Comparison of ENCODE assay signal across 17 cellular contexts in the genomic region with DNA sequence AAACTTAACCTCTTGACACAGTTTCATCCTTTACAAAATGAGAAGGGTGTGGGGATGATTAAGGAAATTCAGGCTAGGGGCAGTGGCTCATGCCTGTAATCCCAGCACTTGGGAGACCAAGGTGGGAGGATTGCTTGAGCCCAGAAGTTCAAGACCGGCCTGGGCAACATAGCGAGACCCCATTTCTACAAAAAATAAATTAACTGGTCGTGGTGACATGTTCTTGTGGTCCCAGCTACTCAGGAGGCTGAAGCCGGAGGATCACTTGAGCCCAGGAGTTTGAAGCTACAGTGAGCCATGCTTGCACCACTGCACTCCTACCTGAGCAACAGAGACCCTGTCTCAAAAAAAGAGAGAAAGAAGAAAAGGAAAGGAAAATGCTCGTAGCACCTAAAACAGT. TPM values are rescaled to one million over a fixed set of nuclear protein-coding genes. Genes with fewer than 3 reads are reported as not detected.
A peak's percentile ranks its signal among the peaks of the same experiment; 100 is the strongest.
DNase-seq lines count a peak whose midpoint lies in the region; ATAC-seq, FAIRE-seq and TF ChIP-seq lines count a peak whose summit lies in the region.
"Had no signal": no experiment of that assay in that cellular context is flagged by ENCODE, and none has a peak within 500 bp of the region (broad histone marks: within the 10 kb centered on the region; RNA-seq: fewer than 3 reads in every experiment).

No MANE protein-coding gene starts in this region.

- H2BK15ac ChIP-seq in IMR-90 (ENCODE audit: low read depth, low read length), result peak overlapping the region; percentile 70; the same call in 2 of the 3 replicates

- no peaks in the 10 kb centered on the region for H3K36me3 Mint-ChIP-seq in MCF 10A (ENCODE audit: insufficient read depth, unreplicated experiment)

- CTCF ChIA-PET in IMR-90 (lab: Yijun Ruan, JAX), result no interaction called here
- CTCF ChIA-PET in K562 (lab: Yijun Ruan, JAX; ENCODE audit: low intra/inter-chr PET ratio), result no interaction called here
- CTCF ChIA-PET in MCF 10A (lab: Yijun Ruan, JAX), result interaction anchor here (0.6 to 0.9 kb wide), 4 partner anchors 14 to 238 kb away, joined by 3 to 5 read pairs (median 4); no protein-coding TSS in a partner anchor

- no peaks in the 10 kb centered on the region for H3K27me3 Mint-ChIP-seq in MCF 10A (ENCODE audit: insufficient read depth, unreplicated experiment)
- H3K27me3 Mint-ChIP-seq: B cell; CD4-positive, CD25-positive, alpha-beta regulatory T cell; CD8-positive, alpha-beta memory T cell had no signal

- H4K5ac ChIP-seq in IMR-90 (ENCODE audit: low read depth, low read length), result no peak overlapping the region

- H2BK5ac ChIP-seq in IMR-90 (ENCODE audit: low read depth, low read length, poor library complexity, severe bottlenecking), result no peak overlapping the region

- in situ Hi-C loops in IMR-90 (cut with MboI; ENCODE audit: low sequenced_read_pairs), result no loop called here
- in situ Hi-C loops in K562 (cut with MboI), result no loop called here

- H4K91ac ChIP-seq in IMR-90 (ENCODE audit: insufficient read depth, low read depth, low read length), result 0 out of 2 replicates have a peak overlapping the region, but pooled peaks have one; percentile 9

- H3K4me1 Mint-ChIP-seq in MCF 10A (ENCODE audit: insufficient read depth, unreplicated experiment), result peaks cover 7% of the 10 kb centered on the region
- H3K4me1 Mint-ChIP-seq: B cell; CD8-positive, alpha-beta memory T cell had no signal

- H2AFZ ChIP-seq in IMR-90 (replicated peaks; ENCODE audit: low read length, poor library complexity) (no peak overlapping the region), K562 (ENCODE audit: low read depth, low read length) (no peak overlapping the region)
- H2AFZ ChIP-seq: GM23248 had no signal

- no peak overlapping the region for H3K18ac ChIP-seq in IMR-90 (ENCODE audit: low read depth, low read length)

- H3K4me2 ChIP-seq in IMR-90 (ENCODE audit: low read depth, low read length), result no peak overlapping the region
- H3K4me2 ChIP-seq in K562 (ENCODE audit: insufficient read depth, low read length), result no peak overlapping the region
- H3K4me2 ChIP-seq: KMS-11 had no signal

- H3K27ac ChIP-seq in IMR-90 (ENCODE audit: insufficient read depth, low read length), result 0 out of 2 replicates have a peak overlapping the region, but pooled peaks have one; percentile 23
- H3K27ac ChIP-seq in K562 (ENCODE audit: extremely low read depth, low read depth, low read length), result no peak overlapping the region
- no peak overlapping the region for H3K27ac ChIP-seq in spleen
- H3K27ac ChIP-seq: KMS-11 had no signal

- H3K4me1 ChIP-seq in IMR-90 (ENCODE audit: control insufficient read depth, insufficient read depth, low read length) (0 out of 2 replicates have a peak, but pooled peaks cover 3% of the 10 kb centered on the region), K562 (replicated peaks in 1 of 2; ENCODE audit: control insufficient read depth in 2 of 2, insufficient read depth in 2 of 2, low read length in 2 of 2) (no peaks in the 10 kb centered on the region; a peak in 1 of 5 replicates), spleen (peaks cover 0 to 10% (median 2%) of the 10 kb centered on the region in 6 donors)

- POLR2A ChIA-PET in IMR-90 (lab: Charles Lee; ENCODE audit: unreplicated experiment) (no interaction called here), K562 (lab: Yijun Ruan, JAX) (interaction anchor here (1.3 kb wide), 1 partner anchor 19 kb away, joined by 3 read pairs; no protein-coding TSS in a partner anchor), MCF 10A (lab: Yijun Ruan, JAX) (interaction anchor here (0.6 to 6.5 kb wide), 6 partner anchors 10 to 68 kb away, joined by 3 to 27 read pairs (median 5); a partner anchor contains a TSS)

- H3K4ac ChIP-seq in IMR-90 (ENCODE audit: low read depth, low read length), result peak overlapping the region; percentile 15; the same call in 1 of the 2 replicates

- H3K36me3 ChIP-seq in IMR-90 (ENCODE audit: control insufficient read depth, insufficient read depth, low read length), result no peaks in the 10 kb centered on the region
- H3K36me3 ChIP-seq in K562 (ENCODE audit: control insufficient read depth, insufficient read depth, low read length), result no peaks in the 10 kb centered on the region
- no peaks in the 10 kb centered on the region for H3K36me3 ChIP-seq in spleen
- H3K36me3 ChIP-seq: HAP-1 had no signal

- TF ChIP-seq RAD21 in IMR-90 (IDR thresholded peaks at IDR 0.05; ENCODE audit: low read length) (no peak), K562 (CRISPR knock-in tag; conservative IDR thresholded peaks at IDR 0.05 in 1 of 2, IDR thresholded peaks at IDR 0.05 in 1 of 2) (no peak)

- no peaks in the 10 kb centered on the region for H3K27me3 ChIP-seq in IMR-90 (ENCODE audit: control insufficient read depth, insufficient read depth, low read length)
- H3K27me3 ChIP-seq in K562 (ENCODE audit: control insufficient read depth in 2 of 2, insufficient read depth in 2 of 2, low read length in 2 of 2), result no peaks in the 10 kb centered on the region
- H3K27me3 ChIP-seq in spleen (replicated peaks in 1 of 7), result no peaks in the 10 kb centered on the region

- FAIRE-seq in K562 (lab: Jason Lieb, UNC), result no peak
- FAIRE-seq: G401.6, GM12892, GM18507, HTR-8/SVneo had no signal

- H4K20me1 ChIP-seq in IMR-90 (ENCODE audit: insufficient read depth, low read length) (no peaks in the 10 kb centered on the region; the same call in 1 of the 2 replicates), K562 (replicated peaks; ENCODE audit: control insufficient read depth, insufficient read depth, low read length) (no peaks in the 10 kb centered on the region)

- H3K9me3 ChIP-seq in IMR-90 (ENCODE audit: control insufficient read depth, insufficient read depth, low read length), result no peaks in the 10 kb centered on the region
- H3K9me3 ChIP-seq in K562 (replicated peaks; ENCODE audit: control insufficient read depth, insufficient read depth, low read depth, low read length), result no peaks in the 10 kb centered on the region
- no peaks in the 10 kb centered on the region for H3K9me3 ChIP-seq in spleen
- H3K9me3 ChIP-seq: HAP-1 had no signal

- no peak for ATAC-seq in IMR-90 (ENCODE audit: low read depth)
- no peak for ATAC-seq in K562

- DNase-seq in IMR-90 (no peak), K562 (ENCODE audit: extremely low read depth in 1 of 4, low spot score in 3 of 4) (no peak), spleen (peak; percentile 17), DMS 273 (lab: John Stamatoyannopoulos, UW; ENCODE audit: unreplicated experiment) (no peak), MCF 10A (ENCODE audit: unreplicated experiment) (no peak)
- DNase-seq: C1 segment of cervical spinal cord; CD4-positive, CD25-positive, alpha-beta regulatory T cell; CD8-positive, alpha-beta memory T cell; COR-L47; GM23248 had no signal

- TF ChIP-seq POLR2A in IMR-90 (IDR thresholded peaks at IDR 0.05; ENCODE audit: low read depth, low read length) (no peak), K562 (conservative IDR thresholded peaks at IDR 0.05) (no peak), spleen (IDR thresholded peaks at IDR 0.05) (no peak)

- peak overlapping the region in 1 of 2 experiments; percentile 21; a peak in 1 of 4 replicates for H4K8ac ChIP-seq in IMR-90 (ENCODE audit: low read depth in 2 of 2, low read length in 2 of 2)

- dilution Hi-C loops in IMR-90 (cut with HindIII; ENCODE audit: low sequenced_read_pairs, unreplicated experiment), result no loop called here

- intact Hi-C loops in IMR-90 (cut with micrococcal nuclease) (no loop called here), K562 (cut with micrococcal nuclease) (no loop called here), spleen (cut with DNase I; ENCODE audit: low total_unique reads) (no loop called here), MCF 10A (cut with micrococcal nuclease) (no loop called here)

- peaks cover 7 to 12% of the 10 kb centered on the region in 2 experiments for H3K79me1 ChIP-seq in IMR-90 (ENCODE audit: low read depth in 1 of 2, low read length in 2 of 2)

- H2BK20ac ChIP-seq in IMR-90 (ENCODE audit: low read depth, low read length), result peak overlapping the region; percentile 60; the same call in 1 of the 2 replicates

- H3K9me1 ChIP-seq in IMR-90 (ENCODE audit: insufficient read depth, low read length) (no peaks in the 10 kb centered on the region; the same call in 1 of the 2 replicates), K562 (ENCODE audit: control insufficient read depth, insufficient read depth, low read length) (no peaks in the 10 kb centered on the region)

- H3K79me2 ChIP-seq in K562 (ENCODE audit: control insufficient read depth, insufficient read depth, low read length), result no peaks in the 10 kb centered on the region

- TF ChIP-seq CTCF in IMR-90 (conservative IDR thresholded peaks at IDR 0.05; ENCODE audit: low read depth, low read length), result no peak
- no peak for TF ChIP-seq CTCF in K562 (IDR thresholded peaks at IDR 0.05 in 2 of 3, conservative IDR thresholded peaks at IDR 0.05 in 1 of 3; ENCODE audit: insufficient read depth in 2 of 3, low read depth in 1 of 3, low read length in 3 of 3)
- no peak for TF ChIP-seq CTCF in spleen (IDR thresholded peaks at IDR 0.05 in 8 of 11, conservative IDR thresholded peaks at IDR 0.05 in 3 of 11)
- TF ChIP-seq CTCF in MCF 10A (IDR thresholded peaks at IDR 0.05; ENCODE audit: unreplicated experiment), result no peak

- no peak for TF ChIP-seq EP300 in K562 (IDR thresholded peaks at IDR 0.05; ENCODE audit: low read length)

- WGBS in IMR-90 (ENCODE audit: extremely low coverage in 2 of 2, insufficient read length in 1 of 2), 2 experiments, result 100% methylated on average over 1 of the region's 5 CpGs; no CpG with 5 or more reads in 1 of the 2 experiments
- 80% methylated on average over 5 of the region's 5 CpGs for WGBS in K562 (ENCODE audit: insufficient coverage, low coverage, missing lambda C conversion rate)
- 91 to 99% (median 94%) methylated on average over 5 of the region's 5 CpGs for WGBS in spleen, 5 donors

- BruUV-seq in IMR-90 (replicated peaks; lab: Mats Ljungman, UMichigan) (no TSS peak), K562 (replicated peaks; lab: Mats Ljungman, UMichigan) (no TSS peak), MCF 10A (replicated peaks; lab: Mats Ljungman, UMichigan) (no TSS peak)

- 0 out of 2 replicates have a peak overlapping the region, but pooled peaks have one; percentile 27 for H2AK5ac ChIP-seq in IMR-90 (ENCODE audit: low read depth, low read length)

- H2BK120ac ChIP-seq in IMR-90 (ENCODE audit: low read depth, low read length), result peak overlapping the region; percentile 27; the same call in 1 of the 2 replicates

- H3K4me3 Mint-ChIP-seq in MCF 10A (ENCODE audit: unreplicated experiment), result no peak overlapping the region
- H3K4me3 Mint-ChIP-seq: B cell; CD4-positive, CD25-positive, alpha-beta regulatory T cell; CD8-positive, alpha-beta memory T cell had no signal

- no peaks in the 10 kb centered on the region for H3K9me3 Mint-ChIP-seq in MCF 10A (ENCODE audit: unreplicated experiment)
- H3K9me3 Mint-ChIP-seq: CD4-positive, CD25-positive, alpha-beta regulatory T cell; CD8-positive, alpha-beta memory T cell had no signal

- H3K23ac ChIP-seq in IMR-90 (ENCODE audit: low read depth, low read length), result no peak overlapping the region

- H3K27ac Mint-ChIP-seq in MCF 10A (ENCODE audit: low read depth, unreplicated experiment), result no peak overlapping the region
- H3K27ac Mint-ChIP-seq: B cell had no signal

- no peak overlapping the region for H3K9ac ChIP-seq in IMR-90 (ENCODE audit: low read depth, low read length)
- no peak overlapping the region for H3K9ac ChIP-seq in K562 (ENCODE audit: insufficient read depth in 1 of 2, low read depth in 2 of 2, low read length in 2 of 2)
- H3K9ac ChIP-seq: GM23248, KMS-11 had no signal

- H3K14ac ChIP-seq in IMR-90 (replicated peaks; ENCODE audit: low read depth, low read length), result no peak overlapping the region

- H2AK9ac ChIP-seq in IMR-90 (replicated peaks; ENCODE audit: low read depth, low read length, poor library complexity), result no peak overlapping the region

- H3K56ac ChIP-seq in IMR-90 (ENCODE audit: extremely low read depth, insufficient read depth, low read length), result no peak overlapping the region

- H3K4me3 ChIP-seq in IMR-90 (ENCODE audit: insufficient read depth, low read depth, low read length) (no peak overlapping the region), K562 (no peak overlapping the region), spleen (no peak overlapping the region)
- H3K4me3 ChIP-seq: GM23248, HAP-1 had no signal

RNA-seq across cellular contexts. Expression of a gene that starts 9.0 kb away (rescaled TPM):
- total RNA-seq in IMR-90 (2012; rRNA removed) (8.1 and 8.6 TPM in 2 replicates), K562 (2014; rRNA removed) (2.4 and 2.7 TPM in 2 replicates), K562 (2014; rRNA removed; fragmentation: Illumina TruSeq; extraction: Trizol) (2.6 and 2.8 TPM in 2 replicates), K562 (2015; rRNA removed; fragmentation: Illumina TruSeq; extraction: Trizol) (3.6 and 4.0 TPM in 2 replicates), K562 (2021) (2.5 and 2.9 TPM in 2 replicates), spleen (1 to 10 TPM; 4.4 to 7.1 (median 5.4) TPM), MCF 10A (2022) (1.4 and 2.4 TPM in 2 replicates)
- polyA plus RNA-seq in IMR-90 (2012; rRNA removed) (2.8 and 3.3 TPM in 2 replicates), K562 (2011; rRNA removed) (4.3 and 5.4 TPM in 2 replicates), K562 (2014; fragmentation: Illumina TruSeq; extraction: Trizol) (2.6 and 3.0 TPM in 2 replicates), K562 (2014; fragmentation: Nextera tagmentation; extraction: Ambion mirVana) (1 to 10 TPM; 1.7 to 1.8 TPM), K562 (2014; rRNA removed) (1.8 and 3.7 TPM in 2 replicates), spleen (1 to 10 TPM; 3.1 to 4.2 (median 3.5) TPM)
- polyA plus RNA-seq in IMR-90 (2012; cell fraction: cytosol; rRNA removed), result 1.6 and 2.3 TPM in 2 replicates
- polyA plus RNA-seq in IMR-90 (2012; cell fraction: nucleus; rRNA removed; ENCODE audit: low replicate concordance), result 3.4 and 3.5 TPM in 2 replicates
- 3.7 and 6.4 TPM in 2 replicates for total RNA-seq in K562 (2011; cell fraction: chromatin; rRNA removed; ENCODE audit: low replicate concordance)
- total RNA-seq in K562 (2011; cell fraction: nucleolus; rRNA removed), result 4.2 and 5.5 TPM in 2 replicates
- 3.1 and 3.6 TPM in 2 replicates for total RNA-seq in K562 (2011; cell fraction: nucleoplasm; rRNA removed)
- 4.5 and 4.6 TPM in 2 replicates for polyA plus RNA-seq in K562 (2011; cell fraction: cytosol; rRNA removed)
- polyA plus RNA-seq in K562 (2011; cell fraction: nucleus; rRNA removed), result 3.4 and 3.6 TPM in 2 replicates
- 2.2 and 3.5 TPM in 2 replicates for polyA plus RNA-seq in K562 (2012)
- polyA minus RNA-seq in K562 (2011; rRNA and poly(A)+ RNA removed), result 7.4 and 7.9 TPM in 2 replicates
- 3.4 and 4.7 TPM in 2 replicates for polyA minus RNA-seq in K562 (2011; cell fraction: cytosol; rRNA and poly(A)+ RNA removed)
- polyA minus RNA-seq in K562 (2011; cell fraction: nucleus; rRNA and poly(A)+ RNA removed), result 0.81 and 3.1 TPM in 2 replicates

RNA-seq across cellular contexts. Expression of a gene that starts 9.3 kb away (rescaled TPM):
- 27.8 and 29.8 TPM in 2 replicates for total RNA-seq in IMR-90 (2012; rRNA removed)
- polyA plus RNA-seq in IMR-90 (2012; rRNA removed), result 47.5 and 54.3 TPM in 2 replicates
- polyA plus RNA-seq in IMR-90 (2012; cell fraction: cytosol; rRNA removed), result 52.2 and 67.2 TPM in 2 replicates
- 51.7 and 74.1 TPM in 2 replicates for polyA plus RNA-seq in IMR-90 (2012; cell fraction: nucleus; rRNA removed; ENCODE audit: low replicate concordance)
- 26.4 and 48.0 TPM in 2 replicates for total RNA-seq in K562 (2011; cell fraction: chromatin; rRNA removed; ENCODE audit: low replicate concordance)
- total RNA-seq in K562 (2011; cell fraction: nucleolus; rRNA removed), result 49.1 and 51.5 TPM in 2 replicates
- total RNA-seq in K562 (2011; cell fraction: nucleoplasm; rRNA removed), result 48.7 and 49.7 TPM in 2 replicates
- 36.7 and 49.8 TPM in 2 replicates for total RNA-seq in K562 (2014; rRNA removed)
- total RNA-seq in K562 (2014; rRNA removed; fragmentation: Illumina TruSeq; extraction: Trizol), result 11.9 and 13.0 TPM in 2 replicates
- 18.3 and 20.3 TPM in 2 replicates for total RNA-seq in K562 (2015; rRNA removed; fragmentation: Illumina TruSeq; extraction: Trizol)
- 24.5 and 28.5 TPM in 2 replicates for total RNA-seq in K562 (2021)
- polyA plus RNA-seq in K562 (2011; rRNA removed), result 34.9 and 48.0 TPM in 2 replicates
- 75.9 and 83.3 TPM in 2 replicates for polyA plus RNA-seq in K562 (2011; cell fraction: cytosol; rRNA removed)
- 61.2 and 65.3 TPM in 2 replicates for polyA plus RNA-seq in K562 (2011; cell fraction: nucleus; rRNA removed)
- 25.1 and 57.1 TPM in 2 replicates for polyA plus RNA-seq in K562 (2012)
- polyA plus RNA-seq in K562 (2014; fragmentation: Illumina TruSeq; extraction: Trizol), result 20.7 and 25.8 TPM in 2 replicates
- 10 to 100 TPM in 1 of 2 experiments, 1 to 10 TPM in 1; 8.2 to 14.9 TPM for polyA plus RNA-seq in K562 (2014; fragmentation: Nextera tagmentation; extraction: Ambion mirVana)
- 46.7 and 49.5 TPM in 2 replicates for polyA plus RNA-seq in K562 (2014; rRNA removed)
- polyA minus RNA-seq in K562 (2011; rRNA and poly(A)+ RNA removed), result 16.0 and 16.3 TPM in 2 replicates
- 17.0 and 19.4 TPM in 2 replicates for polyA minus RNA-seq in K562 (2011; cell fraction: cytosol; rRNA and poly(A)+ RNA removed)
- polyA minus RNA-seq in K562 (2011; cell fraction: nucleus; rRNA and poly(A)+ RNA removed), result 22.6 and 28.4 TPM in 2 replicates
- 10 to 100 TPM; 19.4 to 37.4 (median 24.7) TPM for total RNA-seq in spleen
- 10 to 100 TPM; 28.1 to 36.7 (median 34.2) TPM for polyA plus RNA-seq in spleen
- total RNA-seq in MCF 10A (2022), result 19.5 and 20.1 TPM in 2 replicates

RNA-seq across cellular contexts. Expression of a gene that starts 14.6 kb away (rescaled TPM):
- 7.8 and 10.0 TPM in 2 replicates for total RNA-seq in IMR-90 (2012; rRNA removed)
- 4.2 and 4.6 TPM in 2 replicates for polyA plus RNA-seq in IMR-90 (2012; rRNA removed)
- polyA plus RNA-seq in IMR-90 (2012; cell fraction: cytosol; rRNA removed), result 2.0 and 3.7 TPM in 2 replicates
- 4.0 and 5.2 TPM in 2 replicates for polyA plus RNA-seq in IMR-90 (2012; cell fraction: nucleus; rRNA removed; ENCODE audit: low replicate concordance)
- 14.3 and 28.8 TPM in 2 replicates for total RNA-seq in K562 (2011; cell fraction: chromatin; rRNA removed; ENCODE audit: low replicate concordance)
- 16.2 and 16.7 TPM in 2 replicates for total RNA-seq in K562 (2011; cell fraction: nucleolus; rRNA removed)
- total RNA-seq in K562 (2011; cell fraction: nucleoplasm; rRNA removed), result 19.3 and 20.7 TPM in 2 replicates
- 11.6 and 14.1 TPM in 2 replicates for total RNA-seq in K562 (2014; rRNA removed)
- 9.0 and 9.5 TPM in 2 replicates for total RNA-seq in K562 (2014; rRNA removed; fragmentation: Illumina TruSeq; extraction: Trizol)
- total RNA-seq in K562 (2015; rRNA removed; fragmentation: Illumina TruSeq; extraction: Trizol), result 11.2 and 11.7 TPM in 2 replicates
- 13.8 and 15.6 TPM in 2 replicates for total RNA-seq in K562 (2021)
- 7.4 and 12.1 TPM in 2 replicates for polyA plus RNA-seq in K562 (2011; rRNA removed)
- polyA plus RNA-seq in K562 (2011; cell fraction: cytosol; rRNA removed), result 14.1 and 15.5 TPM in 2 replicates
- polyA plus RNA-seq in K562 (2011; cell fraction: nucleus; rRNA removed), result 21.0 and 32.5 TPM in 2 replicates
- polyA plus RNA-seq in K562 (2012), result 10.9 and 13.6 TPM in 2 replicates
- 13.7 and 14.7 TPM in 2 replicates for polyA plus RNA-seq in K562 (2014; fragmentation: Illumina TruSeq; extraction: Trizol)
- polyA plus RNA-seq in K562 (2014; fragmentation: Nextera tagmentation; extraction: Ambion mirVana), result 1 to 10 TPM; 2.5 to 3.1 TPM
- 7.0 and 7.3 TPM in 2 replicates for polyA plus RNA-seq in K562 (2014; rRNA removed)
- polyA minus RNA-seq in K562 (2011; rRNA and poly(A)+ RNA removed), result 18.4 and 23.1 TPM in 2 replicates
- 16.7 and 17.3 TPM in 2 replicates for polyA minus RNA-seq in K562 (2011; cell fraction: cytosol; rRNA and poly(A)+ RNA removed)
- polyA minus RNA-seq in K562 (2011; cell fraction: nucleus; rRNA and poly(A)+ RNA removed), result 7.1 and 12.0 TPM in 2 replicates
- total RNA-seq in spleen, result 10 to 100 TPM in 6 of 7 donors, 1 to 10 TPM in 1; 8.5 to 16.1 (median 11.1) TPM
- 1 to 10 TPM; 3.7 to 5.5 (median 3.9) TPM for polyA plus RNA-seq in spleen
- total RNA-seq in MCF 10A (2022), result 7.6 and 10.3 TPM in 2 replicates

RNA-seq across cellular contexts. Expression of a gene that starts 21.0 kb away (rescaled TPM):
- total RNA-seq in IMR-90 (2012; rRNA removed) (0.18 TPM in 1 of 2 replicates, not detected in the other), K562 (2014; rRNA removed) (0.68 and 1.4 TPM in 2 replicates), K562 (2014; rRNA removed; fragmentation: Illumina TruSeq; extraction: Trizol) (not detected in 2 replicates), K562 (2015; rRNA removed; fragmentation: Illumina TruSeq; extraction: Trizol) (0.22 and 0.45 TPM in 2 replicates), K562 (2021) (0.49 and 0.95 TPM in 2 replicates), spleen (10 to 100 TPM in 1 of 7 donors, 1 to 10 TPM in 6; 1.5 to 11.5 (median 4.0) TPM), MCF 10A (2022) (0.72 and 0.74 TPM in 2 replicates)
- polyA plus RNA-seq in IMR-90 (2012; rRNA removed) (0.36 and 1.0 TPM in 2 replicates), K562 (2011; rRNA removed) (0.21 and 0.53 TPM in 2 replicates), K562 (2014; fragmentation: Illumina TruSeq; extraction: Trizol) (0.39 and 0.42 TPM in 2 replicates), K562 (2014; fragmentation: Nextera tagmentation; extraction: Ambion mirVana) (not detected), K562 (2014; rRNA removed) (0.63 and 0.73 TPM in 2 replicates), spleen (1 to 10 TPM in 1 of 3 donors, under 1 TPM in 2; 0.41 to 3.1 (median 0.46) TPM)
- 0.19 and 0.57 TPM in 2 replicates for polyA plus RNA-seq in IMR-90 (2012; cell fraction: cytosol; rRNA removed)
- polyA plus RNA-seq in IMR-90 (2012; cell fraction: nucleus; rRNA removed; ENCODE audit: low replicate concordance), result 2.2 and 4.8 TPM in 2 replicates
- 1.9 TPM in 1 of 2 replicates, not detected in the other for total RNA-seq in K562 (2011; cell fraction: chromatin; rRNA removed; ENCODE audit: low replicate concordance)
- 1.6 and 2.2 TPM in 2 replicates for total RNA-seq in K562 (2011; cell fraction: nucleolus; rRNA removed)
- 1.2 and 1.6 TPM in 2 replicates for total RNA-seq in K562 (2011; cell fraction: nucleoplasm; rRNA removed)
- polyA plus RNA-seq in K562 (2011; cell fraction: cytosol; rRNA removed), result 0.38 and 0.48 TPM in 2 replicates
- 1.3 and 1.8 TPM in 2 replicates for polyA plus RNA-seq in K562 (2011; cell fraction: nucleus; rRNA removed)
- 0.57 and 0.84 TPM in 2 replicates for polyA plus RNA-seq in K562 (2012)
- polyA minus RNA-seq in K562 (2011; rRNA and poly(A)+ RNA removed), result not detected in 2 replicates
- not detected in 2 replicates for polyA minus RNA-seq in K562 (2011; cell fraction: cytosol; rRNA and poly(A)+ RNA removed)
- 0.67 TPM in 1 of 2 replicates, not detected in the other for polyA minus RNA-seq in K562 (2011; cell fraction: nucleus; rRNA and poly(A)+ RNA removed)
- total RNA-seq: GM23248 had no signal
- polyA plus RNA-seq: CD4-positive, CD25-positive, alpha-beta regulatory T cell; CD8-positive, alpha-beta memory T cell; GM23248 had no signal

RNA-seq across cellular contexts. Expression of a gene that starts 24.6 kb away (rescaled TPM):
- total RNA-seq in IMR-90 (2012; rRNA removed) (0.56 and 1.1 TPM in 2 replicates), K562 (2014; rRNA removed) (1.5 and 1.7 TPM in 2 replicates), K562 (2014; rRNA removed; fragmentation: Illumina TruSeq; extraction: Trizol) (not detected in 2 replicates), K562 (2015; rRNA removed; fragmentation: Illumina TruSeq; extraction: Trizol) (0.54 and 0.72 TPM in 2 replicates), K562 (2021) (1.2 and 1.9 TPM in 2 replicates), spleen (10 to 100 TPM in 2 of 7 donors, 1 to 10 TPM in 5; 3.3 to 19.4 (median 6.4) TPM), MCF 10A (2022) (2.0 and 2.5 TPM in 2 replicates)
- polyA plus RNA-seq in IMR-90 (2012; rRNA removed) (2.0 and 2.5 TPM in 2 replicates), K562 (2011; rRNA removed) (0.22 and 0.83 TPM in 2 replicates), K562 (2014; fragmentation: Illumina TruSeq; extraction: Trizol) (0.46 and 0.61 TPM in 2 replicates), K562 (2014; fragmentation: Nextera tagmentation; extraction: Ambion mirVana) (under 1 TPM; 0.30 to 0.32 TPM), K562 (2014; rRNA removed) (1.0 and 1.1 TPM in 2 replicates), spleen (1 to 10 TPM; 2.7 to 4.4 (median 3.5) TPM)
- polyA plus RNA-seq in IMR-90 (2012; cell fraction: cytosol; rRNA removed), result 1.2 and 3.0 TPM in 2 replicates
- polyA plus RNA-seq in IMR-90 (2012; cell fraction: nucleus; rRNA removed; ENCODE audit: low replicate concordance), result 9.3 and 17.2 TPM in 2 replicates
- 0.69 and 3.4 TPM in 2 replicates for total RNA-seq in K562 (2011; cell fraction: chromatin; rRNA removed; ENCODE audit: low replicate concordance)
- total RNA-seq in K562 (2011; cell fraction: nucleolus; rRNA removed), result 3.7 and 4.2 TPM in 2 replicates
- 1.5 and 1.8 TPM in 2 replicates for total RNA-seq in K562 (2011; cell fraction: nucleoplasm; rRNA removed)
- 0.59 and 1.2 TPM in 2 replicates for polyA plus RNA-seq in K562 (2011; cell fraction: cytosol; rRNA removed)
- polyA plus RNA-seq in K562 (2011; cell fraction: nucleus; rRNA removed), result 1.7 and 2.3 TPM in 2 replicates
- polyA plus RNA-seq in K562 (2012), result 0.81 and 2.2 TPM in 2 replicates
- polyA minus RNA-seq in K562 (2011; rRNA and poly(A)+ RNA removed), result 0.72 TPM in 1 of 2 replicates, not detected in the other
- not detected in 2 replicates for polyA minus RNA-seq in K562 (2011; cell fraction: cytosol; rRNA and poly(A)+ RNA removed)
- 2.3 and 3.1 TPM in 2 replicates for polyA minus RNA-seq in K562 (2011; cell fraction: nucleus; rRNA and poly(A)+ RNA removed)
